ENCODE assay signal across 22 cellular contexts in the genomic region with DNA sequence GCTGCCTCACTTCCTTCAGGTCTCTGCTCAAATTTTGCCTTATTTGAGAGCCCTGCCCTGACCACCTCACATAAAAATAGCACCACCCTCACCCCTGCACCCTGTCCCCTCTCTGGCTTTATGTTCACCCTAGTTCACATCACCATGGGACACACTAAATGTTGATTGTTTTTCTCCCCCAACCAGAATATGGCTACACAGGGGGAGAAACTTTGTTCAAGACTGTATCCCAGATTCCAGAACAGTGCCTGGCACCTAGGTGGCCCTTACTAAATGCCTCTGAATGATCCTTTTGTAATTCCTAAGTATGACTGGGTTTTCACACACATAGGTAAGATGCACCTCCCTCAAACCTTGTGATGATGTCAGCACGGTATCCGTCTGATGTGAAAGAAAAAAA. TPM values are rescaled to one million over a fixed set of nuclear protein-coding genes. Genes with fewer than 3 reads are reported as not detected.
A peak's percentile ranks its signal among the peaks of the same experiment; 100 is the strongest.
DNase-seq lines count a peak whose midpoint lies in the region; ATAC-seq, FAIRE-seq and TF ChIP-seq lines count a peak whose summit lies in the region.
"Had no signal": no experiment of that assay in that cellular context is flagged by ENCODE, and none has a peak within 500 bp of the region (broad histone marks: within the 10 kb centered on the region; RNA-seq: fewer than 3 reads in every experiment).

No MANE protein-coding gene starts in this region.

- H3K4me1 ChIP-seq in GM12878 (ENCODE audit: control insufficient read depth, insufficient read depth, low read length) = peaks cover 52% of the 10 kb centered on the region
- peaks cover 25 to 88% (median 65%) of the 10 kb centered on the region in 4 donors for H3K4me1 ChIP-seq in upper lobe of left lung

- H4K20me1 ChIP-seq in GM12878 (ENCODE audit: control insufficient read depth, insufficient read depth) = no peaks in the 10 kb centered on the region

- no peak for ATAC-seq in GM12878
- no peak for ATAC-seq in upper lobe of left lung (ENCODE audit: low FRiP score in 2 of 2)
- ATAC-seq in GM21528 (IDR thresholded peaks at IDR 0.05; ENCODE audit: low FRiP score, unreplicated experiment) = no peak
- ATAC-seq in GM21367 (IDR thresholded peaks at IDR 0.05; ENCODE audit: unreplicated experiment) = no peak

- no peaks in the 10 kb centered on the region for H3K36me3 Mint-ChIP-seq in activated naive CD4-positive, alpha-beta T cell treated with anti-CD3 and anti-CD28 coated beads, Interleukin-2, amount 10 ng/mL, durations not matched to agents 7 days and 5 days
- no peaks in the 10 kb centered on the region for H3K36me3 Mint-ChIP-seq in nephron (ENCODE audit: low read depth)
- H3K36me3 Mint-ChIP-seq: CD8-positive, alpha-beta memory T cell had no signal

- H3K27me3 Mint-ChIP-seq in activated naive CD4-positive, alpha-beta T cell treated with anti-CD3 and anti-CD28 coated beads, Interleukin-2, amount 10 ng/mL, durations not matched to agents 7 days and 5 days = peaks cover 42% of the 10 kb centered on the region
- H3K27me3 Mint-ChIP-seq in nephron (ENCODE audit: low read depth) = peaks cover 16% of the 10 kb centered on the region

- peak overlapping the region; percentile 5; the same call in 1 of the 2 replicates for H2AFZ ChIP-seq in GM12878 (ENCODE audit: control insufficient read depth, low read depth, low read length)
- H2AFZ ChIP-seq: GM23248 had no signal

- TF ChIP-seq POLR2A in GM12878 (IDR thresholded peaks at IDR 0.05; ENCODE audit: low read depth, low read length) (no peak), upper lobe of left lung (IDR thresholded peaks at IDR 0.05) (no peak)

- no TSS peak for BruUV-seq in GM12878 (replicated peaks; lab: Mats Ljungman, UMichigan)

- no peaks in the 10 kb centered on the region for H3K27me3 ChIP-seq in GM12878 (replicated peaks in 1 of 2; ENCODE audit: control insufficient read depth in 2 of 2, insufficient read depth in 2 of 2, low read length in 1 of 2)
- H3K27me3 ChIP-seq in upper lobe of left lung = no peaks in the 10 kb centered on the region
- H3K27me3 ChIP-seq: BE2C had no signal

- TF ChIP-seq RAD21 in GM12878 (IDR thresholded peaks at IDR 0.05; ENCODE audit: insufficient read depth, low read depth, low read length) = no peak

- H3K4me2 ChIP-seq in GM12878 (ENCODE audit: control insufficient read depth, insufficient read depth) = no peak overlapping the region

- H3K4me3 ChIP-seq in GM12878 (no peak overlapping the region), upper lobe of left lung (no peak overlapping the region)
- H3K4me3 ChIP-seq: GM23248 had no signal

- 60% methylated on average over 2 of the region's 2 CpGs for WGBS in GM12878 (ENCODE audit: insufficient coverage, insufficient replicate concordance, low lambda C conversion rate, missing lambda C conversion rate)
- WGBS in upper lobe of left lung, 2 donors = 86 to 93% methylated on average over 2 of the region's 2 CpGs

- no peaks in the 10 kb centered on the region for H3K9me3 Mint-ChIP-seq in activated naive CD4-positive, alpha-beta T cell treated with anti-CD3 and anti-CD28 coated beads, Interleukin-2, amount 10 ng/mL, durations not matched to agents 7 days and 5 days
- no peaks in the 10 kb centered on the region for H3K9me3 Mint-ChIP-seq in nephron
- H3K9me3 Mint-ChIP-seq: CD8-positive, alpha-beta memory T cell had no signal

- intact Hi-C loops in GM12878 (cut with micrococcal nuclease; ENCODE audit: unreplicated experiment) = no loop called here

- in situ Hi-C loops in GM12878 (cut with MboI) = no loop called here

- RAD21 ChIA-PET in GM12878 (lab: Charles Lee; ENCODE audit: unreplicated experiment) = interaction anchor here (1.9 kb wide), 1 partner anchor 38 kb away, joined by 5 read pairs; no protein-coding TSS in a partner anchor

- no peak overlapping the region for H3K4me3 Mint-ChIP-seq in activated naive CD4-positive, alpha-beta T cell treated with anti-CD3 and anti-CD28 coated beads, Interleukin-2, amount 10 ng/mL, durations not matched to agents 7 days and 5 days
- H3K4me3 Mint-ChIP-seq in nephron = no peak overlapping the region
- H3K4me3 Mint-ChIP-seq: CD8-positive, alpha-beta memory T cell had no signal

- TF ChIP-seq EP300 in GM12878 (IDR thresholded peaks at IDR 0.05; ENCODE audit: borderline replicate concordance in 1 of 2, control insufficient read depth in 1 of 2, low read depth in 2 of 2, low read length in 2 of 2) = no peak
- no peak for TF ChIP-seq EP300 in upper lobe of left lung (IDR thresholded peaks at IDR 0.05)

- no peak overlapping the region for H3K9ac ChIP-seq in GM12878 (ENCODE audit: control insufficient read depth, insufficient read depth, low read length)
- H3K9ac ChIP-seq: GM23248 had no signal

- POLR2A ChIA-PET in GM12878 (lab: Charles Lee) = interaction anchor here (0.6 to 2.3 kb wide), 6 partner anchors 11 to 568 kb away, joined by 3 to 19 read pairs (median 4); no protein-coding TSS in a partner anchor

- H3K27ac ChIP-seq in GM12878 (ENCODE audit: control insufficient read depth, insufficient read depth) (peak overlapping the region; percentile 7; the same call in 1 of the 2 replicates), upper lobe of left lung (peak overlapping the region in 3 of 4 donors; percentile 31 to 80 (median 54))
- H3K27ac ChIP-seq: 22Rv1, GM23248 had no signal

- no peaks in the 10 kb centered on the region for H3K36me3 ChIP-seq in GM12878 (ENCODE audit: control insufficient read depth in 2 of 2, insufficient read depth in 2 of 2, low read length in 1 of 2)
- no peaks in the 10 kb centered on the region for H3K36me3 ChIP-seq in upper lobe of left lung
- H3K36me3 ChIP-seq: BE2C had no signal

- TF ChIP-seq CTCF in GM12878 (IDR thresholded peaks at IDR 0.05 in 2 of 3, conservative IDR thresholded peaks at IDR 0.05 in 1 of 3; ENCODE audit: control insufficient read depth in 2 of 3, extremely low read depth in 1 of 3, insufficient read depth in 1 of 3, low read depth in 3 of 3, low read length in 3 of 3) (no peak), nephron (IDR thresholded peaks at IDR 0.05; ENCODE audit: unreplicated experiment in 3 of 3) (no peak), upper lobe of left lung (IDR thresholded peaks at IDR 0.05) (no peak)

- peaks cover 27% of the 10 kb centered on the region for H3K4me1 Mint-ChIP-seq in activated naive CD4-positive, alpha-beta T cell treated with anti-CD3 and anti-CD28 coated beads, Interleukin-2, amount 10 ng/mL, durations not matched to agents 7 days and 5 days
- H3K4me1 Mint-ChIP-seq in nephron = peaks cover 80% of the 10 kb centered on the region

- SMC1A ChIA-PET in GM12878 (lab: Charles Lee; ENCODE audit: uncharacterized antibody, unreplicated experiment) = interaction anchor here (1.5 to 2.4 kb wide), 4 partner anchors 26 to 56 kb away, joined by 4 to 7 read pairs (median 6); no protein-coding TSS in a partner anchor

- peak overlapping the region; percentile 46 for H3K27ac Mint-ChIP-seq in activated naive CD4-positive, alpha-beta T cell treated with anti-CD3 and anti-CD28 coated beads, Interleukin-2, amount 10 ng/mL, durations not matched to agents 7 days and 5 days
- H3K27ac Mint-ChIP-seq in nephron = peak overlapping the region; percentile 26 to 43 (median 36)

- DNase-seq in activated naive CD4-positive, alpha-beta T cell treated with anti-CD3 and anti-CD28 coated beads, Interleukin-2, amount 10 ng/mL, durations not matched to agents 7 days and 5 days = no peak
- DNase-seq in activated naive CD4-positive, alpha-beta T cell treated with anti-CD3 and anti-CD28 coated beads, Interleukin-2, amount 50 U/mL, for 16 hours = no peak
- DNase-seq in GM12878 (ENCODE audit: low read depth, low spot score) = no peak
- DNase-seq in upper lobe of left lung = no peak
- DNase-seq in NCI-H69 (lab: John Stamatoyannopoulos, UW) = no peak
- DNase-seq: BE2C; CD8-positive, alpha-beta memory T cell; DMS79 treated with DMSO at 0.1 percent for 48 hours; GM23248; MM.1S; NCI-H1092 treated with DMSO at 0.1 percent for 48 hours; NCI-H1694; NCI-H2107; NCI-H226; NCI-H526; SIG-M5 had no signal

- no peaks in the 10 kb centered on the region for H3K9me3 ChIP-seq in GM12878 (replicated peaks; ENCODE audit: control insufficient read depth, insufficient read depth, low read length)
- no peaks in the 10 kb centered on the region for H3K9me3 ChIP-seq in upper lobe of left lung
- H3K9me3 ChIP-seq: BE2C had no signal

- H3K79me2 ChIP-seq in GM12878 (ENCODE audit: control insufficient read depth, insufficient read depth, low read length) = no peaks in the 10 kb centered on the region; the same call in 1 of the 2 replicates

- CTCF ChIA-PET in activated naive CD4-positive, alpha-beta T cell treated with anti-CD3 and anti-CD28 coated beads, Interleukin-2, amount 10 ng/mL, durations not matched to agents 7 days and 5 days (lab: Charles Lee) = no interaction called here
- CTCF ChIA-PET in GM12878 (lab: Yijun Ruan, JAX) = interaction anchor here (0.7 to 3.2 kb wide), 5 partner anchors 26 to 69 kb away, joined by 3 to 14 read pairs (median 4); partner anchors contain the start of gene CATIP

- FAIRE-seq in GM12878 (lab: Jason Lieb, UNC) = no peak

RNA-seq across cellular contexts. Expression of gene CATIP, which starts 28.4 kb away (rescaled TPM):
- not detected in 2 replicates for total RNA-seq in GM12878 (2013; cell fraction: nucleolus; rRNA removed)
- total RNA-seq in GM12878 (2014; rRNA removed) = not detected in 2 replicates
- total RNA-seq in GM12878 (2014; rRNA removed; fragmentation: Illumina TruSeq; extraction: Trizol) = not detected in 2 replicates
- total RNA-seq in GM12878 (2021) = not detected in 2 replicates
- polyA plus RNA-seq in GM12878 (2011; ENCODE audit: low read depth) = not detected
- polyA plus RNA-seq in GM12878 (2011; rRNA removed) = not detected in 2 replicates
- not detected in 2 replicates for polyA plus RNA-seq in GM12878 (2011; cell fraction: cytosol; rRNA removed)
- 0.26 TPM in 1 of 2 replicates, not detected in the other for polyA plus RNA-seq in GM12878 (2011; cell fraction: nucleus; rRNA removed)
- 0.04 and 0.05 TPM in 2 replicates for polyA plus RNA-seq in GM12878 (2012)
- not detected in 2 replicates for polyA plus RNA-seq in GM12878 (2014; fragmentation: Illumina TruSeq; extraction: Trizol)
- under 1 TPM; 0.04 to 0.05 TPM for polyA plus RNA-seq in GM12878 (2014; fragmentation: Nextera tagmentation; extraction: Ambion mirVana)
- not detected in 2 replicates for polyA plus RNA-seq in GM12878 (2014; rRNA removed)
- polyA plus RNA-seq in GM12878 (2016; fragmentation: Nextera tagmentation; extraction: Ambion mirVana) = under 1 TPM in 1 of 2 experiments, not detected in 1; 0.11 TPM
- not detected in 2 replicates for polyA minus RNA-seq in GM12878 (2011; rRNA and poly(A)+ RNA removed)
- polyA minus RNA-seq in GM12878 (2011; cell fraction: cytosol; rRNA and poly(A)+ RNA removed) = not detected in 2 replicates
- not detected in 2 replicates for polyA minus RNA-seq in GM12878 (2011; cell fraction: nucleus; rRNA and poly(A)+ RNA removed)
- 1 to 10 TPM in 5 of 6 donors, under 1 TPM in 1; 0.77 to 8.5 (median 4.3) TPM for total RNA-seq in upper lobe of left lung
- total RNA-seq: CD8-positive, alpha-beta memory T cell; GM23248; RPMI7951 had no signal
- polyA plus RNA-seq: AG04450; CD8-positive, alpha-beta memory T cell; GM23248 had no signal

RNA-seq across cellular contexts. Expression of gene TMBIM1, which starts 36.0 kb away (rescaled TPM):
- total RNA-seq in GM12878 (2013; cell fraction: nucleolus; rRNA removed) = 34.9 and 36.4 TPM in 2 replicates
- total RNA-seq in GM12878 (2014; rRNA removed) = 35.6 and 40.0 TPM in 2 replicates
- 16.8 and 17.0 TPM in 2 replicates for total RNA-seq in GM12878 (2014; rRNA removed; fragmentation: Illumina TruSeq; extraction: Trizol)
- total RNA-seq in GM12878 (2021) = 26.9 and 34.6 TPM in 2 replicates
- polyA plus RNA-seq in GM12878 (2011; ENCODE audit: low read depth) = 19.0 TPM
- 23.5 and 38.3 TPM in 2 replicates for polyA plus RNA-seq in GM12878 (2011; rRNA removed)
- polyA plus RNA-seq in GM12878 (2011; cell fraction: cytosol; rRNA removed) = 51.8 and 64.4 TPM in 2 replicates
- polyA plus RNA-seq in GM12878 (2011; cell fraction: nucleus; rRNA removed) = 46.9 and 55.2 TPM in 2 replicates
- polyA plus RNA-seq in GM12878 (2012) = 34.2 and 49.8 TPM in 2 replicates
- 26.5 and 27.0 TPM in 2 replicates for polyA plus RNA-seq in GM12878 (2014; fragmentation: Illumina TruSeq; extraction: Trizol)
- polyA plus RNA-seq in GM12878 (2014; fragmentation: Nextera tagmentation; extraction: Ambion mirVana) = 10 to 100 TPM in 1 of 2 experiments, 1 to 10 TPM in 1; 6.1 to 11.7 TPM
- polyA plus RNA-seq in GM12878 (2014; rRNA removed) = 15.7 and 23.3 TPM in 2 replicates
- polyA plus RNA-seq in GM12878 (2016; fragmentation: Nextera tagmentation; extraction: Ambion mirVana) = 10 to 100 TPM; 25.4 to 30.6 TPM
- 38.6 and 47.2 TPM in 2 replicates for polyA minus RNA-seq in GM12878 (2011; rRNA and poly(A)+ RNA removed)
- 12.0 and 13.7 TPM in 2 replicates for polyA minus RNA-seq in GM12878 (2011; cell fraction: cytosol; rRNA and poly(A)+ RNA removed)
- polyA minus RNA-seq in GM12878 (2011; cell fraction: nucleus; rRNA and poly(A)+ RNA removed) = 9.4 and 10.2 TPM in 2 replicates
- total RNA-seq in upper lobe of left lung = 100 to 1,000 TPM; 112 to 359 (median 236) TPM

RNA-seq across cellular contexts. Expression of gene SLC11A1, which starts 53.8 kb away (rescaled TPM):
- 0.42 and 0.73 TPM in 2 replicates for total RNA-seq in GM12878 (2013; cell fraction: nucleolus; rRNA removed)
- total RNA-seq in GM12878 (2014; rRNA removed) (0.11 and 0.28 TPM in 2 replicates), GM12878 (2014; rRNA removed; fragmentation: Illumina TruSeq; extraction: Trizol) (0.05 and 0.13 TPM in 2 replicates), GM12878 (2021) (0.38 and 0.56 TPM in 2 replicates), upper lobe of left lung (1,000 to 10,000 TPM in 2 of 6 donors, 100 to 1,000 TPM in 4; 145 to 3,249 (median 371) TPM)
- not detected for polyA plus RNA-seq in GM12878 (2011; ENCODE audit: low read depth)
- polyA plus RNA-seq in GM12878 (2011; rRNA removed) (0.06 and 0.11 TPM in 2 replicates), GM12878 (2014; fragmentation: Illumina TruSeq; extraction: Trizol) (0.04 TPM in 1 of 2 replicates, not detected in the other), GM12878 (2014; fragmentation: Nextera tagmentation; extraction: Ambion mirVana) (under 1 TPM; 0.03 to 0.07 TPM), GM12878 (2014; rRNA removed) (0.09 and 0.22 TPM in 2 replicates), GM12878 (2016; fragmentation: Nextera tagmentation; extraction: Ambion mirVana) (under 1 TPM; 0.15 to 0.18 TPM)
- polyA plus RNA-seq in GM12878 (2011; cell fraction: cytosol; rRNA removed) = 0.25 and 0.32 TPM in 2 replicates
- 0.90 and 1.4 TPM in 2 replicates for polyA plus RNA-seq in GM12878 (2011; cell fraction: nucleus; rRNA removed)
- polyA plus RNA-seq in GM12878 (2012) = 0.08 and 0.15 TPM in 2 replicates
- polyA minus RNA-seq in GM12878 (2011; rRNA and poly(A)+ RNA removed) = 0.67 TPM in 1 of 2 replicates, not detected in the other
- polyA minus RNA-seq in GM12878 (2011; cell fraction: cytosol; rRNA and poly(A)+ RNA removed) = 0.42 and 0.94 TPM in 2 replicates
- 1.1 TPM in 2 replicates for polyA minus RNA-seq in GM12878 (2011; cell fraction: nucleus; rRNA and poly(A)+ RNA removed)
- total RNA-seq: GM23248 had no signal
- polyA plus RNA-seq: AG04450 had no signal

RNA-seq across cellular contexts. Expression of gene PNKD, which starts 58.0 kb away (rescaled TPM):
- total RNA-seq in GM12878 (2013; cell fraction: nucleolus; rRNA removed) = 19.8 and 82.8 TPM in 2 replicates
- 41.9 and 42.3 TPM in 2 replicates for total RNA-seq in GM12878 (2014; rRNA removed)
- 27.2 and 28.5 TPM in 2 replicates for total RNA-seq in GM12878 (2014; rRNA removed; fragmentation: Illumina TruSeq; extraction: Trizol)
- total RNA-seq in GM12878 (2021) = 42.0 and 45.1 TPM in 2 replicates
- 23.5 TPM for polyA plus RNA-seq in GM12878 (2011; ENCODE audit: low read depth)
- 26.3 and 54.9 TPM in 2 replicates for polyA plus RNA-seq in GM12878 (2011; rRNA removed)
- polyA plus RNA-seq in GM12878 (2011; cell fraction: cytosol; rRNA removed) = 79.6 and 84.9 TPM in 2 replicates
- polyA plus RNA-seq in GM12878 (2011; cell fraction: nucleus; rRNA removed) = 82.3 and 86.2 TPM in 2 replicates
- polyA plus RNA-seq in GM12878 (2012) = 34.0 and 41.6 TPM in 2 replicates
- 15.8 and 41.6 TPM in 2 replicates for polyA plus RNA-seq in GM12878 (2014; fragmentation: Illumina TruSeq; extraction: Trizol)
- 100 to 1,000 TPM in 1 of 2 experiments, 10 to 100 TPM in 1; 72.6 to 104 TPM for polyA plus RNA-seq in GM12878 (2014; fragmentation: Nextera tagmentation; extraction: Ambion mirVana)
- polyA plus RNA-seq in GM12878 (2014; rRNA removed) = 67.7 and 72.6 TPM in 2 replicates
- polyA plus RNA-seq in GM12878 (2016; fragmentation: Nextera tagmentation; extraction: Ambion mirVana) = 100 to 1,000 TPM in 1 of 2 experiments, 10 to 100 TPM in 1; 90.9 to 106 TPM
- 14.6 and 25.1 TPM in 2 replicates for polyA minus RNA-seq in GM12878 (2011; rRNA and poly(A)+ RNA removed)
- 11.8 and 12.7 TPM in 2 replicates for polyA minus RNA-seq in GM12878 (2011; cell fraction: cytosol; rRNA and poly(A)+ RNA removed)
- 11.6 and 18.2 TPM in 2 replicates for polyA minus RNA-seq in GM12878 (2011; cell fraction: nucleus; rRNA and poly(A)+ RNA removed)
- total RNA-seq in upper lobe of left lung = 100 to 1,000 TPM in 2 of 6 donors, 10 to 100 TPM in 4; 69.8 to 153 (median 87.2) TPM

RNA-seq across cellular contexts. Expression of gene AAMP, which starts 58.4 kb away (rescaled TPM):
- total RNA-seq in GM12878 (2013; cell fraction: nucleolus; rRNA removed) = 31.5 and 34.1 TPM in 2 replicates
- total RNA-seq in GM12878 (2014; rRNA removed) (97.1 and 114 TPM in 2 replicates), GM12878 (2014; rRNA removed; fragmentation: Illumina TruSeq; extraction: Trizol) (70.6 and 71.7 TPM in 2 replicates), GM12878 (2021) (64.8 and 66.3 TPM in 2 replicates), upper lobe of left lung (100 to 1,000 TPM in 4 of 6 donors, 10 to 100 TPM in 2; 67.1 to 168 (median 118) TPM)
- 28.2 TPM for polyA plus RNA-seq in GM12878 (2011; ENCODE audit: low read depth)
- polyA plus RNA-seq in GM12878 (2011; rRNA removed) (33.2 and 50.7 TPM in 2 replicates), GM12878 (2014; fragmentation: Illumina TruSeq; extraction: Trizol) (49.8 and 93.1 TPM in 2 replicates), GM12878 (2014; fragmentation: Nextera tagmentation; extraction: Ambion mirVana) (1 to 10 TPM; 4.4 to 5.5 TPM), GM12878 (2014; rRNA removed) (95.4 and 104 TPM in 2 replicates), GM12878 (2016; fragmentation: Nextera tagmentation; extraction: Ambion mirVana) (100 to 1,000 TPM; 118 to 140 TPM)
- 74.8 and 117 TPM in 2 replicates for polyA plus RNA-seq in GM12878 (2011; cell fraction: cytosol; rRNA removed)
- polyA plus RNA-seq in GM12878 (2011; cell fraction: nucleus; rRNA removed) = 96.5 and 123 TPM in 2 replicates
- 54.1 and 62.5 TPM in 2 replicates for polyA plus RNA-seq in GM12878 (2012)
- 40.1 and 64.8 TPM in 2 replicates for polyA minus RNA-seq in GM12878 (2011; rRNA and poly(A)+ RNA removed)
- polyA minus RNA-seq in GM12878 (2011; cell fraction: cytosol; rRNA and poly(A)+ RNA removed) = 18.0 and 22.5 TPM in 2 replicates
- 23.2 and 29.2 TPM in 2 replicates for polyA minus RNA-seq in GM12878 (2011; cell fraction: nucleus; rRNA and poly(A)+ RNA removed)

Comparison
In these comparisons a context has a peak if more than half of its experiments do, and no peak if none do; other contexts are left out.
1. RNA of gene SLC11A1, which starts 53.8 kb away (total RNA-seq): 145 to 3,249 TPM in upper lobe of left lung; 0.05 to 0.73 TPM in GM12878; every median in the first group is over 10 times any median in the second.